Comparison of ENCODE assay signal across 28 cellular contexts in genomic region chr19:10987621-10988297, GRCh38.
"Had no signal": no experiment of that assay in that cellular context is flagged by ENCODE, and none has a peak within 500 bp of the region (broad histone marks: within the 10 kb centered on the region; RNA-seq: fewer than 3 reads in every experiment).

No MANE protein-coding gene starts in this region.

- H3K4me3 ChIP-seq: adrenal gland, breast epithelium, MG63, Peyer's patch, SJSA1 had no signal

- H3K27ac Mint-ChIP-seq: activated B cell treated with CpG ODN at 0.5 μM for 24 hours; activated CD4-positive, alpha-beta memory T cell treated with anti-CD3 and anti-CD28 coated beads for 36 hours; activated CD4-positive, alpha-beta T cell treated with anti-CD3 and anti-CD28 coated beads, Interleukin-2, amount 10 ng/mL, durations not matched to agents 24 days and 14 days; activated naive CD4-positive, alpha-beta T cell treated with anti-CD3 and anti-CD28 coated beads for 36 hours; activated naive CD8-positive, alpha-beta T cell treated with anti-CD3 and anti-CD28 coated beads, Interleukin-2, amount 10 ng/mL, durations not matched to agents 7 days and 5 days; activated T-helper 17 cell treated with anti-CD3 and anti-CD28 coated beads, Interleukin-2, amount 50 U/mL, for 72 hours; T-helper 1 cell treated with Interleukin-12 subunit alpha and Interleukin-12 subunit beta and Interleukin-4 antibody, amounts not matched to agents 30 μg/mL and 1 μg/mL, for 36 hours had no signal

- H3K4me3 Mint-ChIP-seq: activated B cell treated with CpG ODN at 0.5 μM for 24 hours; activated CD4-positive, alpha-beta memory T cell treated with anti-CD3 and anti-CD28 coated beads for 36 hours; activated CD4-positive, alpha-beta T cell treated with anti-CD3 and anti-CD28 coated beads, Interleukin-2, amount 10 ng/mL, durations not matched to agents 24 days and 14 days; activated naive CD4-positive, alpha-beta T cell treated with anti-CD3 and anti-CD28 coated beads for 36 hours; activated naive CD8-positive, alpha-beta T cell treated with anti-CD3 and anti-CD28 coated beads, Interleukin-2, amount 10 ng/mL, durations not matched to agents 7 days and 5 days; activated T-helper 17 cell treated with anti-CD3 and anti-CD28 coated beads, Interleukin-2, amount 50 U/mL, for 72 hours; T-helper 1 cell treated with Interleukin-12 subunit alpha and Interleukin-12 subunit beta and Interleukin-4 antibody, amounts not matched to agents 30 μg/mL and 1 μg/mL, for 36 hours had no signal

- H3K27me3 Mint-ChIP-seq: activated B cell treated with CpG ODN at 0.5 μM for 24 hours; activated CD4-positive, alpha-beta memory T cell treated with anti-CD3 and anti-CD28 coated beads for 36 hours; activated CD4-positive, alpha-beta T cell treated with anti-CD3 and anti-CD28 coated beads, Interleukin-2, amount 10 ng/mL, durations not matched to agents 24 days and 14 days; activated naive CD8-positive, alpha-beta T cell treated with anti-CD3 and anti-CD28 coated beads, Interleukin-2, amount 10 ng/mL, durations not matched to agents 7 days and 5 days; activated T-helper 17 cell treated with anti-CD3 and anti-CD28 coated beads, Interleukin-2, amount 50 U/mL, for 72 hours had no signal

- H3K4me1 ChIP-seq: adrenal gland, breast epithelium, Peyer's patch, SJSA1 had no signal

- H3K27ac ChIP-seq: adrenal gland, breast epithelium, Peyer's patch, SJSA1 had no signal

- H3K9me3 ChIP-seq: adrenal gland, breast epithelium, MG63, Peyer's patch, SJSA1 had no signal

- H3K27me3 ChIP-seq: adrenal gland, breast epithelium, MG63, Peyer's patch, SJSA1 had no signal

- DNase-seq: activated B cell treated with CpG ODN at 0.5 μM for 24 hours; activated CD4-positive, alpha-beta memory T cell treated with anti-CD3 and anti-CD28 coated beads for 36 hours; activated CD4-positive, alpha-beta T cell treated with anti-CD3 and anti-CD28 coated beads for 1 hour; activated CD4-positive, alpha-beta T cell treated with anti-CD3 and anti-CD28 coated beads, Interleukin-2, amount 10 ng/mL, durations not matched to agents 24 days and 14 days; activated CD8-positive, alpha-beta memory T cell treated with anti-CD3 and anti-CD28 coated beads for 24 hours; activated gamma-delta T cell; activated naive CD4-positive, alpha-beta T cell treated with anti-CD3 and anti-CD28 coated beads for 36 hours; activated naive CD8-positive, alpha-beta T cell treated with anti-CD3 and anti-CD28 coated beads, Interleukin-2, amount 10 ng/mL, durations not matched to agents 7 days and 5 days; activated T-cell treated with anti-CD3 and anti-CD28 coated beads, Interleukin-2, amount 50 U/mL, for 48 hours; adrenal gland; anterior cingulate cortex; central memory CD4-positive, alpha-beta T cell; MG63; MV-4-11; NCI-H1092 treated with DMSO at 0.1 percent for 48 hours; NCI-H1417 treated with DMSO at 0.1 percent for 48 hours; NCI-H1694; NCI-H2081; NCI-H446; NCI-H524; Peyer's patch; SHP77; T-helper 9 cell had no signal

- ATAC-seq: activated T-helper 17 cell treated with anti-CD3 and anti-CD28 coated beads, Interleukin-2, amount 50 U/mL, for 72 hours; SK-N-SH treated with all-trans-retinoic acid at 6 μM for 48 hours had no signal

- H3K4me1 Mint-ChIP-seq: activated B cell treated with CpG ODN at 0.5 μM for 24 hours; activated naive CD8-positive, alpha-beta T cell treated with anti-CD3 and anti-CD28 coated beads, Interleukin-2, amount 10 ng/mL, durations not matched to agents 7 days and 5 days had no signal

- H3K9me3 Mint-ChIP-seq: activated B cell treated with CpG ODN at 0.5 μM for 24 hours; activated CD4-positive, alpha-beta memory T cell treated with anti-CD3 and anti-CD28 coated beads for 36 hours; activated CD4-positive, alpha-beta T cell treated with anti-CD3 and anti-CD28 coated beads, Interleukin-2, amount 10 ng/mL, durations not matched to agents 24 days and 14 days; activated naive CD4-positive, alpha-beta T cell treated with anti-CD3 and anti-CD28 coated beads for 36 hours; activated naive CD8-positive, alpha-beta T cell treated with anti-CD3 and anti-CD28 coated beads, Interleukin-2, amount 10 ng/mL, durations not matched to agents 7 days and 5 days; activated T-helper 17 cell treated with anti-CD3 and anti-CD28 coated beads, Interleukin-2, amount 50 U/mL, for 72 hours; T-helper 1 cell treated with Interleukin-12 subunit alpha and Interleukin-12 subunit beta and Interleukin-4 antibody, amounts not matched to agents 30 μg/mL and 1 μg/mL, for 36 hours had no signal
